2 cellular contexts compared by ENCODE assay signal in genomic region chr5:14267166-14267838, GRCh38.
TF ChIP-seq lines count a peak whose summit lies in the region.

No MANE protein-coding gene starts in this region.

TF ChIP-seq in HepG2, 621 proteins besides CTCF, POLR2A, EP300 and RAD21 (continued from another document):
- TF ChIP-seq ZNF646 (CRISPR knock-in tag; IDR thresholded peaks at IDR 0.05) = no peak
TF ChIP-seq in HepG2: peak in this region for 0.

TF ChIP-seq in SK-N-SH treated with all-trans-retinoic acid at 6 μM for 48 hours, 23 proteins besides CTCF, POLR2A, EP300 and RAD21 (continued from another document):
- TF ChIP-seq TOX (CRISPR knock-in tag; IDR thresholded peaks at IDR 0.05; ENCODE audit: borderline replicate concordance) (no peak), RARB (CRISPR knock-in tag; IDR thresholded peaks at IDR 0.05) (no peak), GLIS3 (CRISPR knock-in tag; IDR thresholded peaks at IDR 0.05) (no peak), PATZ1 (CRISPR knock-in tag; IDR thresholded peaks at IDR 0.05; ENCODE audit: borderline replicate concordance) (no peak), TSHZ2 (CRISPR knock-in tag; IDR thresholded peaks at IDR 0.05) (no peak), ZC3H10 (CRISPR knock-in tag; IDR thresholded peaks at IDR 0.05) (no peak)
